In genomic region chr19:51480590-51480989, GRCh38 we compare ENCODE assay signal across 1 cellular context.
TF ChIP-seq lines count a peak whose summit lies in the region.

No MANE protein-coding gene starts in this region.

TF ChIP-seq in K562, 482 proteins besides CTCF, POLR2A, EP300 and RAD21 (continued from another document):
- TF ChIP-seq, protein P1, sequence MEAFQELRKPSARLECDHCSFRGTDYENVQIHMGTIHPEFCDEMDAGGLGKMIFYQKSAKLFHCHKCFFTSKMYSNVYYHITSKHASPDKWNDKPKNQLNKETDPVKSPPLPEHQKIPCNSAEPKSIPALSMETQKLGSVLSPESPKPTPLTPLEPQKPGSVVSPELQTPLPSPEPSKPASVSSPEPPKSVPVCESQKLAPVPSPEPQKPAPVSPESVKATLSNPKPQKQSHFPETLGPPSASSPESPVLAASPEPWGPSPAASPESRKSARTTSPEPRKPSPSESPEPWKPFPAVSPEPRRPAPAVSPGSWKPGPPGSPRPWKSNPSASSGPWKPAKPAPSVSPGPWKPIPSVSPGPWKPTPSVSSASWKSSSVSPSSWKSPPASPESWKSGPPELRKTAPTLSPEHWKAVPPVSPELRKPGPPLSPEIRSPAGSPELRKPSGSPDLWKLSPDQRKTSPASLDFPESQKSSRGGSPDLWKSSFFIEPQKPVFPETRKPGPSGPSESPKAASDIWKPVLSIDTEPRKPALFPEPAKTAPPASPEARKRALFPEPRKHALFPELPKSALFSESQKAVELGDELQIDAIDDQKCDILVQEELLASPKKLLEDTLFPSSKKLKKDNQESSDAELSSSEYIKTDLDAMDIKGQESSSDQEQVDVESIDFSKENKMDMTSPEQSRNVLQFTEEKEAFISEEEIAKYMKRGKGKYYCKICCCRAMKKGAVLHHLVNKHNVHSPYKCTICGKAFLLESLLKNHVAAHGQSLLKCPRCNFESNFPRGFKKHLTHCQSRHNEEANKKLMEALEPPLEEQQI (IDR thresholded peaks at IDR 0.05), result 0 out of 2 replicates have a peak, but pooled peaks have one; percentile 45
- TF ChIP-seq, protein P2, sequence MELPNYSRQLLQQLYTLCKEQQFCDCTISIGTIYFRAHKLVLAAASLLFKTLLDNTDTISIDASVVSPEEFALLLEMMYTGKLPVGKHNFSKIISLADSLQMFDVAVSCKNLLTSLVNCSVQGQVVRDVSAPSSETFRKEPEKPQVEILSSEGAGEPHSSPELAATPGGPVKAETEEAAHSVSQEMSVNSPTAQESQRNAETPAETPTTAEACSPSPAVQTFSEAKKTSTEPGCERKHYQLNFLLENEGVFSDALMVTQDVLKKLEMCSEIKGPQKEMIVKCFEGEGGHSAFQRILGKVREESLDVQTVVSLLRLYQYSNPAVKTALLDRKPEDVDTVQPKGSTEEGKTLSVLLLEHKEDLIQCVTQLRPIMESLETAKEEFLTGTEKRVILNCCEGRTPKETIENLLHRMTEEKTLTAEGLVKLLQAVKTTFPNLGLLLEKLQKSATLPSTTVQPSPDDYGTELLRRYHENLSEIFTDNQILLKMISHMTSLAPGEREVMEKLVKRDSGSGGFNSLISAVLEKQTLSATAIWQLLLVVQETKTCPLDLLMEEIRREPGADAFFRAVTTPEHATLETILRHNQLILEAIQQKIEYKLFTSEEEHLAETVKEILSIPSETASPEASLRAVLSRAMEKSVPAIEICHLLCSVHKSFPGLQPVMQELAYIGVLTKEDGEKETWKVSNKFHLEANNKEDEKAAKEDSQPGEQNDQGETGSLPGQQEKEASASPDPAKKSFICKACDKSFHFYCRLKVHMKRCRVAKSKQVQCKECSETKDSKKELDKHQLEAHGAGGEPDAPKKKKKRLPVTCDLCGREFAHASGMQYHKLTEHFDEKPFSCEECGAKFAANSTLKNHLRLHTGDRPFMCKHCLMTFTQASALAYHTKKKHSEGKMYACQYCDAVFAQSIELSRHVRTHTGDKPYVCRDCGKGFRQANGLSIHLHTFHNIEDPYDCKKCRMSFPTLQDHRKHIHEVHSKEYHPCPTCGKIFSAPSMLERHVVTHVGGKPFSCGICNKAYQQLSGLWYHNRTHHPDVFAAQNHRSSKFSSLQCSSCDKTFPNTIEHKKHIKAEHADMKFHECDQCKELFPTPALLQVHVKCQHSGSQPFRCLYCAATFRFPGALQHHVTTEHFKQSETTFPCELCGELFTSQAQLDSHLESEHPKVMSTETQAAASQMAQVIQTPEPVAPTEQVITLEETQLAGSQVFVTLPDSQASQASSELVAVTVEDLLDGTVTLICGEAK (IDR thresholded peaks at IDR 0.05), result peak; percentile 48; the same call in 1 of the 2 replicates
- TF ChIP-seq, protein P2 (CRISPR knock-in tag; IDR thresholded peaks at IDR 0.05), result no peak; the same call in 1 of the 2 replicates
- TF ChIP-seq PCBP2 (IDR thresholded peaks at IDR 0.05; ENCODE audit: low read depth, low read length, poor library complexity, severe bottlenecking) (no peak), TRIM24 (IDR thresholded peaks at IDR 0.05) (no peak), NCOA1 (IDR thresholded peaks at IDR 0.05; ENCODE audit: low read depth) (peak; percentile 71), PRMT5 (CRISPR knock-in tag; IDR thresholded peaks at IDR 0.05) (peak; percentile 73; the same call in 1 of the 2 replicates), NR2C2 (CRISPR knock-in tag; IDR thresholded peaks at IDR 0.05) (0 out of 2 replicates have a peak, but pooled peaks have one; percentile 28), NR2C2 (tag; IDR thresholded peaks at IDR 0.05) (no peak), EHMT2 (IDR thresholded peaks at IDR 0.05) (peak; percentile 99), TOE1 (IDR thresholded peaks at IDR 0.05; ENCODE audit: borderline replicate concordance) (no peak), TOE1 (CRISPR knock-in tag; IDR thresholded peaks at IDR 0.05; ENCODE audit: borderline replicate concordance, low read depth) (peak; percentile 71; the same call in 1 of the 2 replicates), ZNF511 (CRISPR knock-in tag; IDR thresholded peaks at IDR 0.05) (peak; percentile 87), TEAD1 (CRISPR knock-in tag; IDR thresholded peaks at IDR 0.05) (peak; percentile 63 to 71; a peak in 2 of 4 replicates), SP1 (CRISPR knock-in tag; IDR thresholded peaks at IDR 0.05) (0 out of 2 replicates have a peak, but pooled peaks have one; percentile 59), POLR2AphosphoS2 (IDR thresholded peaks at IDR 0.05; ENCODE audit: low read length) (no peak), VEZF1 (CRISPR knock-in tag; IDR thresholded peaks at IDR 0.05) (peak; percentile 35; the same call in 1 of the 2 replicates), DNMT1 (IDR thresholded peaks at IDR 0.05) (no peak), ZBTB9 (CRISPR knock-in tag; IDR thresholded peaks at IDR 0.05) (0 out of 2 replicates have a peak, but pooled peaks have one; percentile 21), FOXK1 (CRISPR knock-in tag; IDR thresholded peaks at IDR 0.05; ENCODE audit: borderline replicate concordance) (0 out of 2 replicates have a peak, but pooled peaks have one; percentile 41)
- TF ChIP-seq, protein P3, sequence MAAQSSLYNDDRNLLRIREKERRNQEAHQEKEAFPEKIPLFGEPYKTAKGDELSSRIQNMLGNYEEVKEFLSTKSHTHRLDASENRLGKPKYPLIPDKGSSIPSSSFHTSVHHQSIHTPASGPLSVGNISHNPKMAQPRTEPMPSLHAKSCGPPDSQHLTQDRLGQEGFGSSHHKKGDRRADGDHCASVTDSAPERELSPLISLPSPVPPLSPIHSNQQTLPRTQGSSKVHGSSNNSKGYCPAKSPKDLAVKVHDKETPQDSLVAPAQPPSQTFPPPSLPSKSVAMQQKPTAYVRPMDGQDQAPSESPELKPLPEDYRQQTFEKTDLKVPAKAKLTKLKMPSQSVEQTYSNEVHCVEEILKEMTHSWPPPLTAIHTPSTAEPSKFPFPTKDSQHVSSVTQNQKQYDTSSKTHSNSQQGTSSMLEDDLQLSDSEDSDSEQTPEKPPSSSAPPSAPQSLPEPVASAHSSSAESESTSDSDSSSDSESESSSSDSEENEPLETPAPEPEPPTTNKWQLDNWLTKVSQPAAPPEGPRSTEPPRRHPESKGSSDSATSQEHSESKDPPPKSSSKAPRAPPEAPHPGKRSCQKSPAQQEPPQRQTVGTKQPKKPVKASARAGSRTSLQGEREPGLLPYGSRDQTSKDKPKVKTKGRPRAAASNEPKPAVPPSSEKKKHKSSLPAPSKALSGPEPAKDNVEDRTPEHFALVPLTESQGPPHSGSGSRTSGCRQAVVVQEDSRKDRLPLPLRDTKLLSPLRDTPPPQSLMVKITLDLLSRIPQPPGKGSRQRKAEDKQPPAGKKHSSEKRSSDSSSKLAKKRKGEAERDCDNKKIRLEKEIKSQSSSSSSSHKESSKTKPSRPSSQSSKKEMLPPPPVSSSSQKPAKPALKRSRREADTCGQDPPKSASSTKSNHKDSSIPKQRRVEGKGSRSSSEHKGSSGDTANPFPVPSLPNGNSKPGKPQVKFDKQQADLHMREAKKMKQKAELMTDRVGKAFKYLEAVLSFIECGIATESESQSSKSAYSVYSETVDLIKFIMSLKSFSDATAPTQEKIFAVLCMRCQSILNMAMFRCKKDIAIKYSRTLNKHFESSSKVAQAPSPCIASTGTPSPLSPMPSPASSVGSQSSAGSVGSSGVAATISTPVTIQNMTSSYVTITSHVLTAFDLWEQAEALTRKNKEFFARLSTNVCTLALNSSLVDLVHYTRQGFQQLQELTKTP (IDR thresholded peaks at IDR 0.05; ENCODE audit: low read depth in 1 of 2, partially characterized antibody in 2 of 2), result peak in 1 of 2 experiments; percentile 94
- TF ChIP-seq, protein P4, sequence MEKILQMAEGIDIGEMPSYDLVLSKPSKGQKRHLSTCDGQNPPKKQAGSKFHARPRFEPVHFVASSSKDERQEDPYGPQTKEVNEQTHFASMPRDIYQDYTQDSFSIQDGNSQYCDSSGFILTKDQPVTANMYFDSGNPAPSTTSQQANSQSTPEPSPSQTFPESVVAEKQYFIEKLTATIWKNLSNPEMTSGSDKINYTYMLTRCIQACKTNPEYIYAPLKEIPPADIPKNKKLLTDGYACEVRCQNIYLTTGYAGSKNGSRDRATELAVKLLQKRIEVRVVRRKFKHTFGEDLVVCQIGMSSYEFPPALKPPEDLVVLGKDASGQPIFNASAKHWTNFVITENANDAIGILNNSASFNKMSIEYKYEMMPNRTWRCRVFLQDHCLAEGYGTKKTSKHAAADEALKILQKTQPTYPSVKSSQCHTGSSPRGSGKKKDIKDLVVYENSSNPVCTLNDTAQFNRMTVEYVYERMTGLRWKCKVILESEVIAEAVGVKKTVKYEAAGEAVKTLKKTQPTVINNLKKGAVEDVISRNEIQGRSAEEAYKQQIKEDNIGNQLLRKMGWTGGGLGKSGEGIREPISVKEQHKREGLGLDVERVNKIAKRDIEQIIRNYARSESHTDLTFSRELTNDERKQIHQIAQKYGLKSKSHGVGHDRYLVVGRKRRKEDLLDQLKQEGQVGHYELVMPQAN (IDR thresholded peaks at IDR 0.05; ENCODE audit: borderline replicate concordance), result no peak; the same call in 1 of the 2 replicates
- TF ChIP-seq, protein P5, sequence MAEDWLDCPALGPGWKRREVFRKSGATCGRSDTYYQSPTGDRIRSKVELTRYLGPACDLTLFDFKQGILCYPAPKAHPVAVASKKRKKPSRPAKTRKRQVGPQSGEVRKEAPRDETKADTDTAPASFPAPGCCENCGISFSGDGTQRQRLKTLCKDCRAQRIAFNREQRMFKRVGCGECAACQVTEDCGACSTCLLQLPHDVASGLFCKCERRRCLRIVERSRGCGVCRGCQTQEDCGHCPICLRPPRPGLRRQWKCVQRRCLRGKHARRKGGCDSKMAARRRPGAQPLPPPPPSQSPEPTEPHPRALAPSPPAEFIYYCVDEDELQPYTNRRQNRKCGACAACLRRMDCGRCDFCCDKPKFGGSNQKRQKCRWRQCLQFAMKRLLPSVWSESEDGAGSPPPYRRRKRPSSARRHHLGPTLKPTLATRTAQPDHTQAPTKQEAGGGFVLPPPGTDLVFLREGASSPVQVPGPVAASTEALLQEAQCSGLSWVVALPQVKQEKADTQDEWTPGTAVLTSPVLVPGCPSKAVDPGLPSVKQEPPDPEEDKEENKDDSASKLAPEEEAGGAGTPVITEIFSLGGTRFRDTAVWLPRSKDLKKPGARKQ (CRISPR knock-in tag; IDR thresholded peaks at IDR 0.05), result no peak
